14 cellular contexts compared by ENCODE assay signal in genomic region chr14:48584031-48584430, GRCh38.
A peak's percentile ranks its signal among the peaks of the same experiment; 100 is the strongest.
DNase-seq lines count a peak whose midpoint lies in the region; ATAC-seq and TF ChIP-seq lines count a peak whose summit lies in the region.
"Had no signal": no experiment of that assay in that cellular context is flagged by ENCODE, and none has a peak within 500 bp of the region (broad histone marks: within the 10 kb centered on the region; RNA-seq: fewer than 3 reads in every experiment).

No MANE protein-coding gene starts in this region.

- intact Hi-C loops in CD14-positive monocyte (cut with micrococcal nuclease), result no loop called here
- intact Hi-C loops in Right ventricle myocardium superior (cut with DNase I), result no loop called here

- H3K27me3 Mint-ChIP-seq in CD14-positive monocyte (ENCODE audit: low read depth in 3 of 3), result peaks cover 0 to 2% (median 0%) of the 10 kb centered on the region in 3 donors

- H3K4me1 Mint-ChIP-seq in CD14-positive monocyte, result no peaks in the 10 kb centered on the region

- POLR2A ChIA-PET in RWPE1 (lab: Yijun Ruan, JAX; ENCODE audit: low non-redundant PET), result no interaction called here

- H3K27ac ChIP-seq in RWPE1, result no peak overlapping the region
- H3K27ac ChIP-seq: lower lobe of right lung had no signal

- H3K9me3 Mint-ChIP-seq in CD14-positive monocyte, result no peaks in the 10 kb centered on the region

- TF ChIP-seq CTCF in epithelial cell of esophagus (IDR thresholded peaks at IDR 0.05; ENCODE audit: insufficient read depth, low read depth, low read length, missing control alignments) (no peak), CD14-positive monocyte (IDR thresholded peaks at IDR 0.05) (no peak), RWPE1 (conservative IDR thresholded peaks at IDR 0.05; ENCODE audit: low read depth) (no peak)

- no peaks in the 10 kb centered on the region for H3K36me3 Mint-ChIP-seq in CD14-positive monocyte

- no peak overlapping the region for H3K4me3 ChIP-seq in epithelial cell of esophagus (ENCODE audit: low read length)
- H3K4me3 ChIP-seq: lower lobe of right lung had no signal

- H3K4me3 Mint-ChIP-seq in CD14-positive monocyte, result no peak overlapping the region

- CTCF ChIA-PET in RWPE1 (lab: Yijun Ruan, JAX), result no interaction called here

- ATAC-seq in GM18861 (IDR thresholded peaks at IDR 0.05; ENCODE audit: unreplicated experiment) (peak; percentile 90), HG03460 (IDR thresholded peaks at IDR 0.05; ENCODE audit: unreplicated experiment) (peak; percentile 84), Right ventricle myocardium superior (ENCODE audit: poor library complexity) (no peak)
- ATAC-seq: lower lobe of right lung had no signal

- H3K27ac Mint-ChIP-seq in CD14-positive monocyte, result no peak overlapping the region

- DNase-seq in H4 (ENCODE audit: low spot score), result peak; percentile 9
- DNase-seq in epithelial cell of esophagus (ENCODE audit: low read depth), result peak; percentile 56
- DNase-seq in CD14-positive monocyte (ENCODE audit: low spot score), result no peak
- no peak for DNase-seq in Right ventricle myocardium superior
- DNase-seq in EL, result no peak
- DNase-seq in RWPE1 (ENCODE audit: low spot score), result no peak
- DNase-seq: activated CD4-positive, CD25-positive, alpha-beta regulatory T cell; C1 segment of cervical spinal cord; central memory CD4-positive, alpha-beta T cell; lower lobe of right lung; NCI-H2107; SHP77 treated with DMSO at 0.1 percent for 48 hours had no signal

Comparison
In these comparisons a context has a peak if more than half of its experiments do, and no peak if none do; other contexts are left out.
1. DNase-seq: peak in H4 (single experiment) and epithelial cell of esophagus (single experiment); none in CD14-positive monocyte (single experiment), Right ventricle myocardium superior (single experiment), EL (single experiment) and RWPE1 (single experiment).